8 cellular contexts compared by ENCODE assay signal in genomic region chr3:139937674-139938279, GRCh38. TPM values are rescaled to one million over a fixed set of nuclear protein-coding genes. Genes with fewer than 3 reads are reported as not detected.
DNase-seq lines count a peak whose midpoint lies in the region; ATAC-seq and TF ChIP-seq lines count a peak whose summit lies in the region.

No MANE protein-coding gene starts in this region.

- no peak overlapping the region for H3K23ac ChIP-seq in IMR-90 (ENCODE audit: low read depth, low read length)

- H4K20me1 ChIP-seq in DOHH2 (ENCODE audit: control insufficient read depth, insufficient read depth, low read depth, low read length) (no peaks in the 10 kb centered on the region), IMR-90 (ENCODE audit: insufficient read depth, low read length) (no peaks in the 10 kb centered on the region), PC-3 (ENCODE audit: low read length) (no peaks in the 10 kb centered on the region), neural cell (ENCODE audit: insufficient read depth) (no peaks in the 10 kb centered on the region)

- TF ChIP-seq POLR2A in IMR-90 (IDR thresholded peaks at IDR 0.05; ENCODE audit: low read depth, low read length): no peak

- no peaks in the 10 kb centered on the region for H3K4me1 ChIP-seq in DOHH2 (ENCODE audit: control insufficient read depth, low read length)
- H3K4me1 ChIP-seq in IMR-90 (ENCODE audit: control insufficient read depth, insufficient read depth, low read length): no peaks in the 10 kb centered on the region
- no peaks in the 10 kb centered on the region for H3K4me1 ChIP-seq in PC-3 (ENCODE audit: insufficient read depth, low read length)
- no peaks in the 10 kb centered on the region for H3K4me1 ChIP-seq in CD8-positive, alpha-beta T cell (ENCODE audit: insufficient read depth, low read length)

- H3K4me2 ChIP-seq in DOHH2 (ENCODE audit: low read length) (no peak overlapping the region), IMR-90 (ENCODE audit: low read depth, low read length) (no peak overlapping the region), PC-3 (ENCODE audit: low read length) (no peak overlapping the region), neural cell (ENCODE audit: low read length) (no peak overlapping the region)

- no peaks in the 10 kb centered on the region for H3K9me2 ChIP-seq in DOHH2 (replicated peaks; ENCODE audit: control insufficient read depth, low read length)
- no peaks in the 10 kb centered on the region for H3K9me2 ChIP-seq in PC-3 (replicated peaks; ENCODE audit: low read length)
- H3K9me2 ChIP-seq in neural cell (ENCODE audit: insufficient read depth, low read length): no peaks in the 10 kb centered on the region

- DNase-seq in IMR-90: peak; percentile 34
- peak; percentile 41 for DNase-seq in PC-3
- DNase-seq in epithelial cell of esophagus (ENCODE audit: low read depth): peak; percentile 51
- no peak for DNase-seq in CD8-positive, alpha-beta T cell

- H2AK5ac ChIP-seq in IMR-90 (ENCODE audit: low read depth, low read length): no peak overlapping the region

- H2BK15ac ChIP-seq in IMR-90 (ENCODE audit: low read depth, low read length): no peak overlapping the region

- H2BK20ac ChIP-seq in IMR-90 (ENCODE audit: low read depth, low read length): no peak overlapping the region

- no peak overlapping the region for H3K9ac ChIP-seq in IMR-90 (ENCODE audit: low read depth, low read length)
- H3K9ac ChIP-seq in PC-3 (ENCODE audit: low read length): no peak overlapping the region
- H3K9ac ChIP-seq in neural cell (ENCODE audit: low read length): no peak overlapping the region

- no CpG with 5 or more reads among the region's 8 CpGs for WGBS in IMR-90 (ENCODE audit: extremely low coverage in 2 of 2, insufficient read length in 1 of 2), 2 experiments

- H3K36me3 ChIP-seq in DOHH2 (ENCODE audit: control insufficient read depth, low read length) (no peaks in the 10 kb centered on the region), IMR-90 (ENCODE audit: control insufficient read depth, insufficient read depth, low read length) (no peaks in the 10 kb centered on the region), PC-3 (ENCODE audit: low read depth, low read length) (no peaks in the 10 kb centered on the region), neural cell (ENCODE audit: insufficient read depth, low read length) (no peaks in the 10 kb centered on the region)
- no peaks in the 10 kb centered on the region for H3K36me3 ChIP-seq in CD8-positive, alpha-beta T cell (ENCODE audit: insufficient read depth, low read length)

- no peaks in the 10 kb centered on the region for H3K36me3 Mint-ChIP-seq in CD8-positive, alpha-beta T cell

- peak; percentile 52 for TF ChIP-seq RAD21 in IMR-90 (IDR thresholded peaks at IDR 0.05; ENCODE audit: low read length)
- TF ChIP-seq RAD21 in neural cell (conservative IDR thresholded peaks at IDR 0.05): peak; percentile 89

- no peak overlapping the region for H2BK5ac ChIP-seq in IMR-90 (ENCODE audit: low read depth, low read length, poor library complexity, severe bottlenecking)

- no peak overlapping the region for H3K4ac ChIP-seq in IMR-90 (ENCODE audit: low read depth, low read length)

- H2AFZ ChIP-seq in IMR-90 (replicated peaks; ENCODE audit: low read length, poor library complexity) (no peak overlapping the region), PC-3 (ENCODE audit: low read length) (no peak overlapping the region), neural cell (ENCODE audit: low read depth, low read length) (no peak overlapping the region)

- H3K4me3 ChIP-seq in DOHH2 (ENCODE audit: low read length): no peak overlapping the region
- no peak overlapping the region for H3K4me3 ChIP-seq in IMR-90 (ENCODE audit: insufficient read depth, low read depth, low read length)
- no peak overlapping the region for H3K4me3 ChIP-seq in PC-3 (ENCODE audit: low read length)
- H3K4me3 ChIP-seq in epithelial cell of esophagus (ENCODE audit: low read length): no peak overlapping the region
- peak overlapping the region; percentile 86 for H3K4me3 ChIP-seq in neural cell (ENCODE audit: low read length)
- no peak overlapping the region for H3K4me3 ChIP-seq in CD8-positive, alpha-beta T cell (ENCODE audit: low read depth, low read length)

- H3K18ac ChIP-seq in IMR-90 (ENCODE audit: low read depth, low read length): no peak overlapping the region

- no peak overlapping the region for H3K27ac ChIP-seq in DOHH2 (ENCODE audit: low read depth, low read length)
- no peak overlapping the region for H3K27ac ChIP-seq in IMR-90 (ENCODE audit: insufficient read depth, low read length)
- no peak overlapping the region for H3K27ac ChIP-seq in PC-3 (ENCODE audit: low read length)
- H3K27ac ChIP-seq in neural cell (ENCODE audit: low read length): no peak overlapping the region
- H3K27ac ChIP-seq in CD8-positive, alpha-beta T cell (ENCODE audit: low read depth, low read length): no peak overlapping the region

- no peak for TF ChIP-seq EP300 in neural cell (conservative IDR thresholded peaks at IDR 0.05; ENCODE audit: poor library complexity, severe bottlenecking)

- H3F3A ChIP-seq in DOHH2 (ENCODE audit: control insufficient read depth, insufficient read depth): no peaks in the 10 kb centered on the region
- H3F3A ChIP-seq in PC-3 (ENCODE audit: low read length, unreplicated experiment): no peaks in the 10 kb centered on the region
- H3F3A ChIP-seq in neural cell (ENCODE audit: insufficient read depth, low read length, poor library complexity, severe bottlenecking): no peaks in the 10 kb centered on the region

- H3K27me3 Mint-ChIP-seq in CD8-positive, alpha-beta T cell (ENCODE audit: low read depth): peaks cover 51% of the 10 kb centered on the region

- no peak overlapping the region for H3K4me3 Mint-ChIP-seq in CD8-positive, alpha-beta T cell

- in situ Hi-C loops in IMR-90 (cut with MboI; ENCODE audit: low sequenced_read_pairs): loop anchor here (25.0 kb wide), 1 partner anchor 925 kb away; no protein-coding TSS in a partner anchor

- H4K5ac ChIP-seq in IMR-90 (ENCODE audit: low read depth, low read length): no peak overlapping the region

- H3K27me3 ChIP-seq in DOHH2 (ENCODE audit: control insufficient read depth, low read length) (peaks cover 21% of the 10 kb centered on the region), IMR-90 (ENCODE audit: control insufficient read depth, insufficient read depth, low read length) (peaks cover 22% of the 10 kb centered on the region), PC-3 (ENCODE audit: low read length) (peaks cover 33% of the 10 kb centered on the region), neural cell (ENCODE audit: insufficient read depth, low read depth, low read length) (peaks cover 16% of the 10 kb centered on the region)
- peaks cover 7% of the 10 kb centered on the region for H3K27me3 ChIP-seq in CD8-positive, alpha-beta T cell (ENCODE audit: insufficient read depth, low read length)

- peak; percentile 72 for TF ChIP-seq CTCF in DOHH2 (IDR thresholded peaks at IDR 0.05; ENCODE audit: low read depth, low read length, poor library complexity, severe bottlenecking)
- peak; percentile 71 for TF ChIP-seq CTCF in IMR-90 (conservative IDR thresholded peaks at IDR 0.05; ENCODE audit: low read depth, low read length)
- peak; percentile 67 for TF ChIP-seq CTCF in PC-3 (conservative IDR thresholded peaks at IDR 0.05; ENCODE audit: low read depth, low read length)
- peak; percentile 73 for TF ChIP-seq CTCF in epithelial cell of esophagus (IDR thresholded peaks at IDR 0.05; ENCODE audit: insufficient read depth, low read depth, low read length, missing control alignments)
- peak; percentile 85 for TF ChIP-seq CTCF in neural cell (IDR thresholded peaks at IDR 0.05; ENCODE audit: poor library complexity, severe bottlenecking)
- TF ChIP-seq CTCF in CD8-positive, alpha-beta T cell (IDR thresholded peaks at IDR 0.05): no peak

- H3K9me3 ChIP-seq in DOHH2 (ENCODE audit: control insufficient read depth, insufficient read depth, low read length) (no peaks in the 10 kb centered on the region), IMR-90 (ENCODE audit: control insufficient read depth, insufficient read depth, low read length) (no peaks in the 10 kb centered on the region), PC-3 (ENCODE audit: low read length) (no peaks in the 10 kb centered on the region), neural cell (ENCODE audit: low read length) (no peaks in the 10 kb centered on the region)
- no peaks in the 10 kb centered on the region for H3K9me3 ChIP-seq in CD8-positive, alpha-beta T cell (ENCODE audit: low read length)

- no TSS peak for BruUV-seq in IMR-90 (replicated peaks; lab: Mats Ljungman, UMichigan)
- no TSS peak for BruUV-seq in PC-3 (replicated peaks; lab: Mats Ljungman, UMichigan)

- no peak overlapping the region for H2AK9ac ChIP-seq in IMR-90 (replicated peaks; ENCODE audit: low read depth, low read length, poor library complexity)

- no peak overlapping the region for H3K14ac ChIP-seq in IMR-90 (replicated peaks; ENCODE audit: low read depth, low read length)

- H4K91ac ChIP-seq in IMR-90 (ENCODE audit: insufficient read depth, low read depth, low read length): no peak overlapping the region

- H3K9me1 ChIP-seq in IMR-90 (ENCODE audit: insufficient read depth, low read length): no peaks in the 10 kb centered on the region

- no peak overlapping the region for H3K27ac Mint-ChIP-seq in CD8-positive, alpha-beta T cell

- CTCF ChIA-PET in IMR-90 (lab: Yijun Ruan, JAX): interaction anchor here (0.6 to 1.1 kb wide), 5 partner anchors 12 to 960 kb away, joined by 3 to 7 read pairs (median 4); no protein-coding TSS in a partner anchor
- CTCF ChIA-PET in PC-3 (lab: Charles Lee): interaction anchor here (0.6 to 1.0 kb wide), 3 partner anchors 9 to 922 kb away, joined by 3 read pairs; no protein-coding TSS in a partner anchor
- CTCF ChIA-PET in CD8-positive, alpha-beta T cell (lab: Charles Lee): no interaction called here

- peaks cover 9% of the 10 kb centered on the region for H3K4me1 Mint-ChIP-seq in CD8-positive, alpha-beta T cell (ENCODE audit: low read depth)

- H3K9me3 Mint-ChIP-seq in CD8-positive, alpha-beta T cell: no peaks in the 10 kb centered on the region

- ATAC-seq in IMR-90 (ENCODE audit: low read depth) (peak; percentile 75), PC-3 (no peak), GM21367 (IDR thresholded peaks at IDR 0.05; ENCODE audit: unreplicated experiment) (no peak), GM21526 (IDR thresholded peaks at IDR 0.05; ENCODE audit: low FRiP score, unreplicated experiment) (no peak)
- ATAC-seq in CD8-positive, alpha-beta T cell: no peak

- POLR2A ChIA-PET in IMR-90 (lab: Charles Lee; ENCODE audit: unreplicated experiment) (no interaction called here), PC-3 (lab: Charles Lee; ENCODE audit: unreplicated experiment) (interaction anchor here (0.6 kb wide), 1 partner anchor 703 kb away, joined by 6 read pairs; no protein-coding TSS in a partner anchor)
- POLR2A ChIA-PET in CD8-positive, alpha-beta T cell (lab: Charles Lee): no interaction called here

- no peak overlapping the region for H4K8ac ChIP-seq in IMR-90 (ENCODE audit: low read depth in 2 of 2, low read length in 2 of 2)

- dilution Hi-C loops in IMR-90 (cut with HindIII; ENCODE audit: low sequenced_read_pairs, unreplicated experiment): no loop called here

- no peaks in the 10 kb centered on the region for H3K79me2 ChIP-seq in DOHH2 (ENCODE audit: control insufficient read depth, low read length)
- no peaks in the 10 kb centered on the region for H3K79me2 ChIP-seq in PC-3 (ENCODE audit: low read length)
- H3K79me2 ChIP-seq in neural cell (replicated peaks; ENCODE audit: insufficient read depth, low read length): peaks cover 6% of the 10 kb centered on the region

- no peak overlapping the region for H2BK120ac ChIP-seq in IMR-90 (ENCODE audit: low read depth, low read length)

- H3K79me1 ChIP-seq in IMR-90 (ENCODE audit: low read depth in 1 of 2, low read length in 2 of 2): no peaks in the 10 kb centered on the region

- no peak overlapping the region for H3K56ac ChIP-seq in IMR-90 (ENCODE audit: extremely low read depth, insufficient read depth, low read length)

- intact Hi-C loops in IMR-90 (cut with micrococcal nuclease) (loop anchor here (1.0 kb wide), 1 partner anchor 926 kb away; no protein-coding TSS in a partner anchor), PC-3 (cut with micrococcal nuclease) (no loop called here)
- intact Hi-C loops in CD8-positive, alpha-beta T cell (cut with DNase I, micrococcal nuclease): loop anchor here in 1 of 2 experiments (10.0 kb wide), 1 partner anchor 927 kb away; no protein-coding TSS in a partner anchor

RNA-seq across cellular contexts. Expression of gene CLSTN2, which starts 2.8 kb away (rescaled TPM):
- total RNA-seq in IMR-90 (2012; rRNA removed) (under 0.01 TPM in 2 replicates), PC-3 (2014; rRNA removed) (not detected in 2 replicates)
- polyA plus RNA-seq in IMR-90 (2012; rRNA removed) (0.07 TPM in 2 replicates), neural cell (10.7 and 12.3 TPM in 2 replicates)
- 0.04 and 0.12 TPM in 2 replicates for polyA plus RNA-seq in IMR-90 (2012; cell fraction: cytosol; rRNA removed)
- 0.02 and 0.06 TPM in 2 replicates for polyA plus RNA-seq in IMR-90 (2012; cell fraction: nucleus; rRNA removed; ENCODE audit: low replicate concordance)
- 64.5 and 86.5 TPM in 2 replicates for polyA minus RNA-seq in neural cell
- total RNA-seq in CD8-positive, alpha-beta T cell: not detected

Comparison
In these comparisons a context has a peak if more than half of its experiments do, and no peak if none do; other contexts are left out.
1. DNase-seq: peak in IMR-90 (single experiment), PC-3 (single experiment) and epithelial cell of esophagus (single experiment); none in CD8-positive, alpha-beta T cell (0 of 7).